In the genomic region with DNA sequence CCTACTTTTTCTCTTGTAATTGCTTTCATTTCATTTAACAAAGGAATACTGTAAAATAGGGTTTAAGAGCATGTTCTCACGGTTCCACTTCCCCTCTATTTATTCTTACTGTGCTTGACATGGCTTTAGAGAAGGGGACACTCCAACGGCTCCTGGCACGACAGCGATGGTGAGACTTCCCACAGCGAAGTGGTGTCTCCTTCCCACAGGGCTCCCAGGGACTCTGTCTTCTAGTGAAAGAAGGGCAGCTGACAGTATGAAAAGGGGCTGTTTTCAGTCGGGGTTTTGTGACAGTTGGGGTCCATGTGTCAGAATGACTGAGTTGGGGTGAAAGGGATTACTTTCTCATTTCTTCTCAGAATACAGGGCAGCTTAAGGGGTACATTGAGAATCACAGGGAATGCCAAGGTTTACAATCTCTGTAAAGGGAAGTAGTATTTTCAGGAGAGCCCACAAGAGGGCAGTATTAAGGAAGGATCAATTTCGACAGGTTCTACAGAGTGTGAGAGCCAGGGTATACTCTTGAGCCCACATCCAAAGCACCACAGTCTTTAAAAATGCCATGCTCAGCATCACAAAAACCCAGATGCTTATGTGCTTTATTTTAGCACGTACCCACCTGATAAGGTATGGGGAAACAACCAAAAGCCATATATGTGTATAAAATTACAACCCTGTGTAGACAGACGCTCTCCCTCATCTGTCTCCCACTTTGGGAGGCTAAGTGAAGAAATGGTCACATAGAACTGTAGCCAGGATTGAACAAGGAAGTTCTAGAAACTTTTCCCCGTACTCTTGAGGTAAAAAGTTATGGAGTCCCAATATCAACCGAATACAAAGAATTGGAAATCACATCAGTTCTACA, we compare ENCODE assay signal across 8 cellular contexts.
DNase-seq lines count a peak whose midpoint lies in the region; ATAC-seq and TF ChIP-seq lines count a peak whose summit lies in the region.

No MANE protein-coding gene starts in this region.

- no peak overlapping the region for H3K27ac ChIP-seq in VCaP

- no peak overlapping the region for H3K4me3 Mint-ChIP-seq in stimulated activated naive CD8-positive, alpha-beta T cell treated with anti-CD3 and anti-CD28 coated beads, Interleukin-15, amount 100 ng/mL, for 72 hours

- DNase-seq in EL (peak; percentile 55), left kidney (ENCODE audit: low read depth, low spot score) (peak; percentile 49), middle frontal gyrus (ENCODE audit: extremely low spot score, low spot score) (no peak)
- DNase-seq in stimulated activated naive CD8-positive, alpha-beta T cell treated with anti-CD3 and anti-CD28 coated beads, Interleukin-15, amount 100 ng/mL, for 72 hours: no peak

- H3K9me3 Mint-ChIP-seq in stimulated activated naive CD8-positive, alpha-beta T cell treated with anti-CD3 and anti-CD28 coated beads, Interleukin-15, amount 100 ng/mL, for 72 hours: no peaks in the 10 kb centered on the region

- peak; percentile 54 for TF ChIP-seq CTCF in LNCAP (IDR thresholded peaks at IDR 0.05)
- TF ChIP-seq CTCF in VCaP (conservative IDR thresholded peaks at IDR 0.05): peak; percentile 68

- no peak overlapping the region for H3K27ac Mint-ChIP-seq in stimulated activated naive CD8-positive, alpha-beta T cell treated with anti-CD3 and anti-CD28 coated beads, Interleukin-15, amount 100 ng/mL, for 72 hours

- H3K4me1 Mint-ChIP-seq in stimulated activated naive CD8-positive, alpha-beta T cell treated with anti-CD3 and anti-CD28 coated beads, Interleukin-15, amount 100 ng/mL, for 72 hours: peaks cover 6% of the 10 kb centered on the region

- no peaks in the 10 kb centered on the region for H3K27me3 Mint-ChIP-seq in stimulated activated naive CD8-positive, alpha-beta T cell treated with anti-CD3 and anti-CD28 coated beads, Interleukin-15, amount 100 ng/mL, for 72 hours

- no peak for ATAC-seq in HG03108 (IDR thresholded peaks at IDR 0.05; ENCODE audit: unreplicated experiment)
- no peak for ATAC-seq in stimulated activated naive CD8-positive, alpha-beta T cell treated with anti-CD3 and anti-CD28 coated beads, Interleukin-15, amount 100 ng/mL, for 72 hours
- no peak for ATAC-seq in HG03354 (IDR thresholded peaks at IDR 0.05; ENCODE audit: poor library complexity, severe bottlenecking, unreplicated experiment)

Comparison
In these comparisons a context has a peak if more than half of its experiments do, and no peak if none do; other contexts are left out.
1. DNase-seq: peak in EL (single experiment) and left kidney (single experiment); none in stimulated activated naive CD8-positive, alpha-beta T cell treated with anti-CD3 and anti-CD28 coated beads, Interleukin-15, amount 100 ng/mL, for 72 hours (0 of 2) and middle frontal gyrus (single experiment).